ENCODE assay signal across 1 cellular context in genomic region chr2:190404487-190404886, GRCh38.
A peak's percentile ranks its signal among the peaks of the same experiment; 100 is the strongest.
TF ChIP-seq lines count a peak whose summit lies in the region.

No MANE protein-coding gene starts in this region.

TF ChIP-seq in K562, 482 proteins besides CTCF, POLR2A, EP300 and RAD21 (continued from another document and continues in another):
- no peak for TF ChIP-seq CEBPZ (IDR thresholded peaks at IDR 0.05; ENCODE audit: borderline replicate concordance, low read depth, low read length)
- TF ChIP-seq EWSR1 (IDR thresholded peaks at IDR 0.05; ENCODE audit: borderline replicate concordance, low read depth, partially characterized antibody): no peak
- no peak for TF ChIP-seq ZBTB33 (CRISPR knock-in tag; IDR thresholded peaks at IDR 0.05)
- TF ChIP-seq MCM7 (IDR thresholded peaks at IDR 0.05): no peak
- no peak for TF ChIP-seq ZNF551 (CRISPR knock-in tag; IDR thresholded peaks at IDR 0.05)
- TF ChIP-seq ZNF398 (CRISPR knock-in tag; IDR thresholded peaks at IDR 0.05): no peak
- no peak for TF ChIP-seq ZNF717 (CRISPR knock-in tag; IDR thresholded peaks at IDR 0.05)
- no peak for TF ChIP-seq PPARD (CRISPR knock-in tag; IDR thresholded peaks at IDR 0.05)
- no peak for TF ChIP-seq ZNF253 (CRISPR knock-in tag; conservative IDR thresholded peaks at IDR 0.05)
- TF ChIP-seq ETV6 (IDR thresholded peaks at IDR 0.05; ENCODE audit: borderline replicate concordance in 1 of 2, low read depth in 2 of 2, low read length in 1 of 2): no peak
- TF ChIP-seq ETV6 (CRISPR knock-in tag; IDR thresholded peaks at IDR 0.05; ENCODE audit: borderline replicate concordance): no peak
- no peak; the same call in 1 of the 2 replicates for TF ChIP-seq IRF9 (tag; IDR thresholded peaks at IDR 0.05)
- no peak for TF ChIP-seq ZNF41 (CRISPR knock-in tag; conservative IDR thresholded peaks at IDR 0.05)
- TF ChIP-seq REST (CRISPR knock-in tag; IDR thresholded peaks at IDR 0.05; ENCODE audit: low read depth): no peak
- TF ChIP-seq SLC30A9 (CRISPR knock-in tag; IDR thresholded peaks at IDR 0.05): no peak
- TF ChIP-seq MAFG (tag; conservative IDR thresholded peaks at IDR 0.05): 0 out of 2 replicates have a peak, but pooled peaks have one; percentile 30
- TF ChIP-seq SRF (CRISPR knock-in tag; IDR thresholded peaks at IDR 0.05): no peak; a peak in 1 of 4 replicates
- TF ChIP-seq RNF2 (IDR thresholded peaks at IDR 0.05): peak; percentile 23; the same call in 1 of the 2 replicates
- no peak for TF ChIP-seq POLR2AphosphoS5 (IDR thresholded peaks at IDR 0.05; ENCODE audit: control insufficient read depth, insufficient read depth, low read depth, low read length)
- TF ChIP-seq CHAMP1 (IDR thresholded peaks at IDR 0.05): no peak
- no peak for TF ChIP-seq USF2 (CRISPR knock-in tag; IDR thresholded peaks at IDR 0.05)
- no peak for TF ChIP-seq HCFC1 (IDR thresholded peaks at IDR 0.05; ENCODE audit: low read depth, low read length)
- no peak for TF ChIP-seq HEY1 (CRISPR knock-in tag; IDR thresholded peaks at IDR 0.05; ENCODE audit: borderline replicate concordance)
- no peak for TF ChIP-seq GMEB1 (CRISPR knock-in tag; IDR thresholded peaks at IDR 0.05)
- TF ChIP-seq ZNF79 (CRISPR knock-in tag; IDR thresholded peaks at IDR 0.05; ENCODE audit: low read depth): no peak
- no peak for TF ChIP-seq NCOA2 (IDR thresholded peaks at IDR 0.05; ENCODE audit: partially characterized antibody in 2 of 2)
- no peak for TF ChIP-seq FOS (IDR thresholded peaks at IDR 0.05; ENCODE audit: extremely low read depth, insufficient read length)
- TF ChIP-seq SAFB2 (IDR thresholded peaks at IDR 0.05; ENCODE audit: borderline replicate concordance, low read depth, low read length, severe bottlenecking): no peak
- no peak for TF ChIP-seq ARID3B (CRISPR knock-in tag; IDR thresholded peaks at IDR 0.05; ENCODE audit: borderline replicate concordance)
- TF ChIP-seq ZNF740 (CRISPR knock-in tag; IDR thresholded peaks at IDR 0.05): no peak
- no peak for TF ChIP-seq ZNF740 (tag; IDR thresholded peaks at IDR 0.05)
- peak; percentile 91 for TF ChIP-seq ZEB2 (IDR thresholded peaks at IDR 0.05)
- TF ChIP-seq MAX (CRISPR knock-in tag; IDR thresholded peaks at IDR 0.05): peak; percentile 75; the same call in 1 of the 2 replicates
- TF ChIP-seq ZNF263 (CRISPR knock-in tag; IDR thresholded peaks at IDR 0.05; ENCODE audit: borderline replicate concordance): no peak
- no peak for TF ChIP-seq KAT7 (CRISPR knock-in tag; IDR thresholded peaks at IDR 0.05; ENCODE audit: borderline replicate concordance)
- no peak for TF ChIP-seq SNRNP70 (optimal IDR thresholded peaks at IDR 0.05; ENCODE audit: low read depth, low read length)
- TF ChIP-seq HLTF (IDR thresholded peaks at IDR 0.05): no peak
- TF ChIP-seq ZNF212 (CRISPR knock-in tag; IDR thresholded peaks at IDR 0.05): no peak
- peak; percentile 34; the same call in 1 of the 2 replicates for TF ChIP-seq EP400 (IDR thresholded peaks at IDR 0.05)
- no peak for TF ChIP-seq ILK (tag; IDR thresholded peaks at IDR 0.05; ENCODE audit: borderline replicate concordance, low read depth)
- TF ChIP-seq ZBED1 (IDR thresholded peaks at IDR 0.05): no peak
- no peak for TF ChIP-seq NELFE (IDR thresholded peaks at IDR 0.05; ENCODE audit: insufficient read depth, insufficient read length)
- TF ChIP-seq CTBP1 (IDR thresholded peaks at IDR 0.05; ENCODE audit: borderline replicate concordance): peak; percentile 91
